In genomic region chr1:36609241-36610027, GRCh38 we compare ENCODE assay signal across 8 cellular contexts.
DNase-seq lines count a peak whose midpoint lies in the region; ATAC-seq and TF ChIP-seq lines count a peak whose summit lies in the region.

No MANE protein-coding gene starts in this region.

- POLR2A ChIA-PET in A673 (lab: Charles Lee; ENCODE audit: low non-redundant PET) = no interaction called here

- DNase-seq in A673 (ENCODE audit: low spot score) (peak; percentile 82), GM10266 (ENCODE audit: extremely low spot score) (peak; percentile 76), NCI-H1694 treated with DMSO at 0.1 percent for 48 hours (lab: John Stamatoyannopoulos, UW) (peak; percentile 72), T-helper 17 cell (no peak), dorsolateral prefrontal cortex (peak; percentile 28 to 81 (median 72)), mucosa of descending colon (peak in 2 of 3 donors; percentile 45 to 51)

- H3K4me1 ChIP-seq in A673 (ENCODE audit: insufficient read depth, low read length, poor library complexity, severe bottlenecking) = no peaks in the 10 kb centered on the region
- no peaks in the 10 kb centered on the region for H3K4me1 ChIP-seq in mucosa of descending colon (ENCODE audit: low read depth)

- BruUV-seq in A673 (replicated peaks; lab: Mats Ljungman, UMichigan) = no TSS peak

- H3K27me3 ChIP-seq in A673 (replicated peaks; ENCODE audit: insufficient read depth, low read depth, low read length, poor library complexity) (no peaks in the 10 kb centered on the region), dorsolateral prefrontal cortex (peaks cover 0 to 4% (median 0%) of the 10 kb centered on the region in 45 donors)

- CTCF ChIA-PET in A673 (lab: Charles Lee) = interaction anchor here (0.6 to 1.4 kb wide), 3 partner anchors 33 to 776 kb away, joined by 3 to 4 read pairs (median 4); no protein-coding TSS in a partner anchor

- no peak overlapping the region for H3K27ac ChIP-seq in A673 (ENCODE audit: low read depth, low read length, poor library complexity, severe bottlenecking)
- H3K27ac ChIP-seq in dorsolateral prefrontal cortex = no peak overlapping the region

- no peaks in the 10 kb centered on the region for H3K36me3 Mint-ChIP-seq in T-helper 17 cell (ENCODE audit: low read depth)

- H3K4me3 ChIP-seq in A673 (ENCODE audit: low read depth, low read length, poor library complexity, severe bottlenecking) (no peak overlapping the region), dorsolateral prefrontal cortex (no peak overlapping the region), mucosa of descending colon (no peak overlapping the region)

- H3K9me3 ChIP-seq in A673 (ENCODE audit: low read depth, low read length, poor library complexity, severe bottlenecking) = no peaks in the 10 kb centered on the region
- H3K9me3 ChIP-seq in T-helper 17 cell (ENCODE audit: control insufficient read depth, low read length, poor library complexity, severe bottlenecking) = no peaks in the 10 kb centered on the region
- no peaks in the 10 kb centered on the region for H3K9me3 ChIP-seq in mucosa of descending colon

- peak; percentile 90 for TF ChIP-seq CTCF in A673 (conservative IDR thresholded peaks at IDR 0.05; ENCODE audit: low read depth, low read length)
- peak; percentile 75 for TF ChIP-seq CTCF in GM10266 (IDR thresholded peaks at IDR 0.05; ENCODE audit: control insufficient read depth, insufficient read depth, low read depth, missing control alignments)
- peak; percentile 53 to 94 (median 84) for TF ChIP-seq CTCF in dorsolateral prefrontal cortex (IDR thresholded peaks at IDR 0.05 in 54 of 56, conservative IDR thresholded peaks at IDR 0.05 in 2 of 56; ENCODE audit: low read depth in 1 of 56, partially characterized antibody in 56 of 56)
- peak; percentile 28 for TF ChIP-seq CTCF in mucosa of descending colon (IDR thresholded peaks at IDR 0.05)

- ATAC-seq in T-helper 17 cell (no peak), mucosa of descending colon (peak; percentile 71), GM18502 (IDR thresholded peaks at IDR 0.05; ENCODE audit: poor library complexity, unreplicated experiment) (no peak), GM21825 (IDR thresholded peaks at IDR 0.05; ENCODE audit: unreplicated experiment) (no peak)

- H3K27ac Mint-ChIP-seq in T-helper 17 cell = no peak overlapping the region

- peak overlapping the region; percentile 5 for H3K4me3 Mint-ChIP-seq in T-helper 17 cell

- intact Hi-C loops in A673 (cut with micrococcal nuclease; ENCODE audit: unreplicated experiment) = loop anchor here (10.0 kb wide), 1 partner anchor 825 kb away; no protein-coding TSS in a partner anchor
- intact Hi-C loops in dorsolateral prefrontal cortex (cut with DNase I) = loop anchor here (2.0 to 10.0 kb wide), 5 partner anchors 41 to 435 kb away; partner anchors contain the start of gene GRIK3 (in 1 of the 2)
- intact Hi-C loops in mucosa of descending colon (cut with DNase I, micrococcal nuclease) = no loop called here

- peaks cover 16% of the 10 kb centered on the region for H3K4me1 Mint-ChIP-seq in T-helper 17 cell

- H3K36me3 ChIP-seq in A673 (ENCODE audit: insufficient read depth, low read length, poor library complexity, severe bottlenecking) = no peaks in the 10 kb centered on the region
- no peaks in the 10 kb centered on the region for H3K36me3 ChIP-seq in mucosa of descending colon (ENCODE audit: low read depth)

- H3K27me3 Mint-ChIP-seq in T-helper 17 cell = peaks cover 10% of the 10 kb centered on the region

Comparison
In these comparisons a context has a peak if more than half of its experiments do, and no peak if none do; other contexts are left out.
1. DNase-seq: peak in A673 (single experiment), GM10266 (single experiment), NCI-H1694 treated with DMSO at 0.1 percent for 48 hours (single experiment), dorsolateral prefrontal cortex (10 of 10) and mucosa of descending colon (2 of 3); none in T-helper 17 cell (0 of 3).
2. CTCF ChIP-seq: peak in every context shown above with its lines; median percentile 90 in A673; 84 in dorsolateral prefrontal cortex; 75 in GM10266; 28 in mucosa of descending colon.
3. intact Hi-C loops: an anchor here in A673 (10.0 kb wide) and dorsolateral prefrontal cortex (2.0 to 10.0 kb wide); none called in mucosa of descending colon.